ENCODE assay signal across 9 cellular contexts in genomic region chr5:109739741-109740140, GRCh38. TPM values are rescaled to one million over a fixed set of nuclear protein-coding genes. Genes with fewer than 3 reads are reported as not detected.
A peak's percentile ranks its signal among the peaks of the same experiment; 100 is the strongest.
DNase-seq lines count a peak whose midpoint lies in the region; ATAC-seq, FAIRE-seq and TF ChIP-seq lines count a peak whose summit lies in the region.
"Had no signal": no experiment of that assay in that cellular context is flagged by ENCODE, and none has a peak within 500 bp of the region (broad histone marks: within the 10 kb centered on the region; RNA-seq: fewer than 3 reads in every experiment).

No MANE protein-coding gene starts in this region.

- peaks cover 58% of the 10 kb centered on the region for H3F3A ChIP-seq in MM.1S (ENCODE audit: insufficient read depth, low read length)

- H3K27ac ChIP-seq in MM.1S (ENCODE audit: low read length) (peak overlapping the region; percentile 85; the same call in 1 of the 2 replicates), mesodermal cell (ENCODE audit: low read depth, low read length, severe bottlenecking) (peak overlapping the region; percentile 82)
- H3K27ac ChIP-seq: neutrophil had no signal

- no peaks in the 10 kb centered on the region for H4K20me1 ChIP-seq in MM.1S (ENCODE audit: insufficient read depth, low read length)

- FAIRE-seq in bronchial epithelial cell (lab: Jason Lieb, UNC), result no peak

- no peaks in the 10 kb centered on the region for H3K9me2 ChIP-seq in MM.1S (replicated peaks; ENCODE audit: insufficient read depth, low read length)

- H3K9me3 ChIP-seq in MM.1S (replicated peaks; ENCODE audit: insufficient read depth, low read length), result no peaks in the 10 kb centered on the region
- H3K9me3 ChIP-seq in mesodermal cell (ENCODE audit: control insufficient read depth, low read length), result no peaks in the 10 kb centered on the region
- H3K9me3 ChIP-seq: neutrophil had no signal

- TF ChIP-seq CTCF in MM.1S (IDR thresholded peaks at IDR 0.05; ENCODE audit: low read length) (no peak), bronchial epithelial cell (IDR thresholded peaks at IDR 0.05; ENCODE audit: insufficient read depth, low read length, severe bottlenecking) (no peak)

- peaks cover 91% of the 10 kb centered on the region for H3K79me2 ChIP-seq in MM.1S (ENCODE audit: low read length)

- H3K4me3 ChIP-seq in MM.1S (ENCODE audit: low read length), result peak overlapping the region; percentile 46
- H3K4me3 ChIP-seq in bronchial epithelial cell (ENCODE audit: low read depth, low read length), result no peak overlapping the region
- no peak overlapping the region for H3K4me3 ChIP-seq in mesodermal cell (ENCODE audit: extremely low read depth, insufficient read depth, low read length, poor library complexity, severe bottlenecking)

- H3K36me3 ChIP-seq in MM.1S (replicated peaks; ENCODE audit: insufficient read depth, low read length) (peaks cover 9% of the 10 kb centered on the region; the same call in 1 of the 2 replicates), bronchial epithelial cell (ENCODE audit: control insufficient read depth, insufficient read depth, low read length) (no peaks in the 10 kb centered on the region), mesodermal cell (ENCODE audit: control insufficient read depth, insufficient read depth, low read length) (peaks cover 9% of the 10 kb centered on the region)
- H3K36me3 ChIP-seq: neutrophil had no signal

- H3K4me2 ChIP-seq in MM.1S (ENCODE audit: low read depth, low read length), result peak overlapping the region; percentile 86

- ATAC-seq in GM18519 (IDR thresholded peaks at IDR 0.05; ENCODE audit: low FRiP score, unreplicated experiment) (no peak), HG02885 (IDR thresholded peaks at IDR 0.05; ENCODE audit: poor library complexity, unreplicated experiment) (no peak)

- H3K9ac ChIP-seq in MM.1S (ENCODE audit: low read length), result peak overlapping the region; percentile 47

- H2AFZ ChIP-seq in MM.1S (ENCODE audit: low read length), result no peak overlapping the region

- H3K4me1 ChIP-seq in MM.1S (ENCODE audit: low read length) (peaks cover 71% of the 10 kb centered on the region), mesodermal cell (ENCODE audit: control insufficient read depth, insufficient read depth, low read length, poor library complexity, severe bottlenecking) (peaks cover 57% of the 10 kb centered on the region)

- no CpG with 5 or more reads among the region's 1 CpG for WGBS in mesodermal cell (ENCODE audit: insufficient coverage in 2 of 2), 2 experiments

- DNase-seq in DMS 273 treated with DMSO at 0.1 percent for 48 hours (lab: John Stamatoyannopoulos, UW) (peak; percentile 80), MM.1S (peak; percentile 25), bronchial epithelial cell (ENCODE audit: low read depth) (peak; percentile 65), DMS153 (lab: John Stamatoyannopoulos, UW) (no peak), GOT3 (lab: John Stamatoyannopoulos, UW) (no peak)

- no peaks in the 10 kb centered on the region for H3K27me3 ChIP-seq in MM.1S (replicated peaks; ENCODE audit: insufficient read depth, low read length)
- no peaks in the 10 kb centered on the region for H3K27me3 ChIP-seq in bronchial epithelial cell (ENCODE audit: control insufficient read depth, insufficient read depth, low read length)
- H3K27me3 ChIP-seq: neutrophil had no signal

RNA-seq across cellular contexts. Expression of gene MAN2A1, which starts 50.0 kb away (rescaled TPM):
- 78.9 and 85.0 TPM in 2 replicates for total RNA-seq in bronchial epithelial cell
- 146 TPM for polyA plus RNA-seq in mesodermal cell (2013, experiment 1 of 2)
- 157 TPM for polyA plus RNA-seq in mesodermal cell (2013, experiment 2 of 2)

Comparison
In these comparisons a context has a peak if more than half of its experiments do, and no peak if none do; other contexts are left out.
1. DNase-seq: peak in DMS 273 treated with DMSO at 0.1 percent for 48 hours (single experiment), MM.1S (single experiment) and bronchial epithelial cell (single experiment); none in DMS153 (single experiment) and GOT3 (single experiment).